ENCODE assay signal across 8 cellular contexts in the genomic region with DNA sequence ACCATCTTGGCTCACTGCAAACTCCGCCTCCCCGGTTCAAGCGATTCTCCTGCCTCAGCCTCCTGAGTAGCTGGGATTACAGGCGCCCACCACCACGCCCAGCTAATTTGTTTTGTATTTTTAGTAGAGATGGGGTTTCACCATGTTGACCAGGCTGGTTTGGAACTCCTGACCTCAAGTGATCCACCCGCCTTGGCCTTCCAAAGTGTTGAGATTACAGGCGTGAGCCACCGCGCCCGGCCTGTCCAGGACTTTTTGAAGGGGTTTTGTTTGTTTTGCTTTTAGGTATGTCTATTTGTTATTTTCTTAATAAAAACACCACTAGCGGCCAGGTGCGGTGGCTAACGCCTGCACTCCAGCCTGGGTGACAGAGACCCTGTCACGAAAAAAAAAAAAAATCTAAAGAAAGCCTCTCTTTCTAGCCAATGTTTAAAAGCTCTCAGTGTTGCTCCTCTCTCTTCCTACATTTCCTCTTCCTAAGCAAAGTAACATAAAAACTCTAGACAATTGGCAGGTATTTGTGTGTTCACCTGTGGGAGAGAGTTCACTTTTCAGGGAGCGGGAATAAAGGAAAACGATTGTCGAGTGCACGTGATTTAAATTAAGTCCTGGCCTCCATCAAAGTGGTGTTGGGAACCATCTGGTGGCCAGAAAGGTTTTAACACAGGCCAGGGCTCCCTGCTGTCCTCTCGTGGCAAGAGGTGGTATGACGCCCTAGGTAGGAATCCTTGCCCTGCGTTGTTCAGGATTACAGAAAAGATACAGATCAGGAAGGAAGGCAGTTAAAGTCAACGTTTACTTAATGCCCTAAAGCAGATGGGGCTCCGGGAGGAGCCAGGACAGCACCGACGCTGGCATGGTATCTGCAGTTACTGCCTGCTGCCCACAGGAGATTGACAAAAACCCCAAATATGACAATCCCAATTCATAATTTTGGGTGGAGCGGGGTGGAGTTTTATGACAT. TPM values are rescaled to one million over a fixed set of nuclear protein-coding genes. Genes with fewer than 3 reads are reported as not detected.
DNase-seq lines count a peak whose midpoint lies in the region; ATAC-seq and TF ChIP-seq lines count a peak whose summit lies in the region.

No MANE protein-coding gene starts in this region.

- no peak for TF ChIP-seq EP300 in upper lobe of left lung (IDR thresholded peaks at IDR 0.05)

- H3K4me3 ChIP-seq in GM12864 (ENCODE audit: low read depth, low read length) = no peak overlapping the region
- peak overlapping the region in 2 of 4 donors; percentile 16 to 26 for H3K4me3 ChIP-seq in upper lobe of left lung

- peak; percentile 100 for TF ChIP-seq CTCF in GM12864 (IDR thresholded peaks at IDR 0.05; ENCODE audit: low read depth, low read length, missing control alignments)
- TF ChIP-seq CTCF in upper lobe of left lung (IDR thresholded peaks at IDR 0.05) = peak; percentile 99 to 100 (median 100)

- H3K27me3 Mint-ChIP-seq in activated naive CD4-positive, alpha-beta T cell treated with anti-CD3 and anti-CD28 coated beads for 36 hours (ENCODE audit: low read depth) = peaks cover 5% of the 10 kb centered on the region

- CTCF ChIA-PET in activated naive CD4-positive, alpha-beta T cell treated with anti-CD3 and anti-CD28 coated beads for 36 hours (lab: Charles Lee) = interaction anchor here (0.6 to 16.1 kb wide), 35 partner anchors 9 to 272 kb away, joined by 3 to 255 read pairs (median 6); a partner anchor contains a TSS

- peaks cover 0 to 15% (median 2%) of the 10 kb centered on the region in 4 donors for H3K4me1 ChIP-seq in upper lobe of left lung

- peak; percentile 52 for DNase-seq in GM12864 (ENCODE audit: low read depth)
- peak; percentile 77 for DNase-seq in NCI-H1092 (lab: John Stamatoyannopoulos, UW)
- peak; percentile 93 for DNase-seq in SK-N-DZ (ENCODE audit: low spot score)
- peak; percentile 93 for DNase-seq in activated naive CD4-positive, alpha-beta T cell treated with anti-CD3 and anti-CD28 coated beads for 36 hours
- DNase-seq in glomerular endothelial cell (ENCODE audit: extremely low read depth, low read depth, low spot score) = peak; percentile 87
- DNase-seq in pons (ENCODE audit: low spot score) = peak; percentile 93
- peak in 1 of 2 donors; percentile 90 for DNase-seq in upper lobe of left lung

- H3K4me1 Mint-ChIP-seq in activated naive CD4-positive, alpha-beta T cell treated with anti-CD3 and anti-CD28 coated beads for 36 hours (ENCODE audit: low read depth) = peaks cover 11% of the 10 kb centered on the region

- H3K36me3 ChIP-seq in upper lobe of left lung = no peaks in the 10 kb centered on the region

- H3K36me3 Mint-ChIP-seq in activated naive CD4-positive, alpha-beta T cell treated with anti-CD3 and anti-CD28 coated beads for 36 hours (ENCODE audit: low read depth) = no peaks in the 10 kb centered on the region

- no peak overlapping the region for H3K27ac Mint-ChIP-seq in activated naive CD4-positive, alpha-beta T cell treated with anti-CD3 and anti-CD28 coated beads for 36 hours

- no peaks in the 10 kb centered on the region for H3K9me3 ChIP-seq in upper lobe of left lung

- ATAC-seq in HG02588 (IDR thresholded peaks at IDR 0.05; ENCODE audit: unreplicated experiment) (peak; percentile 84), upper lobe of left lung (ENCODE audit: low FRiP score in 2 of 2) (peak; percentile 96 to 98)

- intact Hi-C loops in activated naive CD4-positive, alpha-beta T cell treated with anti-CD3 and anti-CD28 coated beads for 36 hours (cut with micrococcal nuclease) = loop anchor here (1.0 kb wide), 6 partner anchors 31 to 322 kb away; a partner anchor contains a TSS

- H3K27ac ChIP-seq in upper lobe of left lung = peak overlapping the region in 2 of 4 donors; percentile 28 to 50

- no peaks in the 10 kb centered on the region for H3K27me3 ChIP-seq in upper lobe of left lung

- no peak for TF ChIP-seq POLR2A in upper lobe of left lung (IDR thresholded peaks at IDR 0.05)

- H3K9me3 Mint-ChIP-seq in activated naive CD4-positive, alpha-beta T cell treated with anti-CD3 and anti-CD28 coated beads for 36 hours = no peaks in the 10 kb centered on the region

- H3K4me3 Mint-ChIP-seq in activated naive CD4-positive, alpha-beta T cell treated with anti-CD3 and anti-CD28 coated beads for 36 hours = peak overlapping the region; percentile 49

- WGBS in upper lobe of left lung, 2 donors = 39 to 43% methylated on average over 26 of the region's 26 CpGs

RNA-seq across cellular contexts. Expression of a gene that starts 36.2 kb away (rescaled TPM):
- 21.5 and 25.3 TPM in 2 replicates for polyA plus RNA-seq in SK-N-DZ (2014; cell fraction: cytosol; rRNA removed)
- polyA plus RNA-seq in SK-N-DZ (2014; cell fraction: nucleus; rRNA removed) = 9.7 and 13.3 TPM in 2 replicates
- 10 to 100 TPM; 11.3 to 11.9 TPM for total RNA-seq in activated naive CD4-positive, alpha-beta T cell treated with anti-CD3 and anti-CD28 coated beads for 36 hours
- total RNA-seq in glomerular endothelial cell (6.6 and 7.5 TPM in 2 replicates), upper lobe of left lung (10 to 100 TPM in 1 of 6 donors, 1 to 10 TPM in 4, not detected in 1; 4.7 to 18.8 (median 7.7) TPM)

RNA-seq across cellular contexts. Expression of a gene that starts 58.6 kb away (rescaled TPM):
- polyA plus RNA-seq in SK-N-DZ (2014; cell fraction: cytosol; rRNA removed) = 43.8 and 49.4 TPM in 2 replicates
- 45.8 and 57.4 TPM in 2 replicates for polyA plus RNA-seq in SK-N-DZ (2014; cell fraction: nucleus; rRNA removed)
- total RNA-seq in activated naive CD4-positive, alpha-beta T cell treated with anti-CD3 and anti-CD28 coated beads for 36 hours = 10 to 100 TPM; 94.6 to 99.8 TPM
- total RNA-seq in glomerular endothelial cell = 100 and 106 TPM in 2 replicates
- 100 to 1,000 TPM; 153 to 226 (median 175) TPM for total RNA-seq in upper lobe of left lung
